10 cellular contexts compared by ENCODE assay signal in the genomic region with DNA sequence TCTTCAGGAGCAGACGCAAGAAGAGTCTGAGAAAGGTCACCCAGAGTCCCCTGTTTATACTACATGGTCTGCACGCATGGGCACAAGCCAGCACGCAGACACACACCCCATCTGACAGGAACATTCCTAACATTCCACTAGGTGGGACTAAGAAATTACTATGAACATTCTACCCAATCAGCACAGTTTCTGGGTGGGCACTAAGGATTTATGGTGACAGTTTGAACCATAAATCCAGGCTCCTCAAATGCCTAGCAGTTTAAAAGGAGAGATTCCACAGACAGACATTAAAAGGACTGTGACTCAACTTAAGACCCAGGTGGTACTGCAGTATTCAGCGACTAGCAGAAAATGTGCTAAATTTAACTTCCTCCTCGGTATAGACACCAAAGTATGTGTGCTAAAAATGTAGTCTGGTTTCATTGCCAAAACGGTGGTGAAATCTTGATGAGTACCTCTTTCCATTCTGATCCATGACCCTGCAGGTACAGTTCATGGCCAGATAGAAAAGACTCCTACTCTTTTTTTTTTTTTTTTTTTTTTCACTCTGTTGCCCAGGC. TPM values are rescaled to one million over a fixed set of nuclear protein-coding genes. Genes with fewer than 3 reads are reported as not detected.
DNase-seq lines count a peak whose midpoint lies in the region; ATAC-seq, FAIRE-seq and TF ChIP-seq lines count a peak whose summit lies in the region.
"Had no signal": no experiment of that assay in that cellular context is flagged by ENCODE, and none has a peak within 500 bp of the region (broad histone marks: within the 10 kb centered on the region; RNA-seq: fewer than 3 reads in every experiment).

No MANE protein-coding gene starts in this region.

- CTCF ChIA-PET in CD8-positive, alpha-beta memory T cell (lab: Charles Lee): no interaction called here

- no peak overlapping the region for H3K4me3 Mint-ChIP-seq in activated T-helper 17 cell treated with anti-CD3 and anti-CD28 coated beads, Interleukin-2, amount 50 U/mL, for 72 hours
- no peak overlapping the region for H3K4me3 Mint-ChIP-seq in CD8-positive, alpha-beta memory T cell

- H3K27me3 ChIP-seq in CD8-positive, alpha-beta memory T cell (ENCODE audit: insufficient read depth, low read length, poor library complexity, severe bottlenecking): no peaks in the 10 kb centered on the region

- TF ChIP-seq CTCF in kidney (IDR thresholded peaks at IDR 0.05; ENCODE audit: borderline replicate concordance, extremely low read depth, insufficient read depth) (no peak), GM13977 (IDR thresholded peaks at IDR 0.05; ENCODE audit: extremely low read depth, insufficient read depth, missing control alignments) (no peak)

- H3K27ac ChIP-seq in kidney (ENCODE audit: low read depth in 2 of 2, low read length in 2 of 2): peak overlapping the region; percentile 86 to 92
- no peak overlapping the region for H3K27ac ChIP-seq in CD8-positive, alpha-beta memory T cell (ENCODE audit: low read depth, low read length)

- no peak overlapping the region for H3K4me3 ChIP-seq in kidney (ENCODE audit: low read length in 2 of 2)
- H3K4me3 ChIP-seq in CD8-positive, alpha-beta memory T cell (ENCODE audit: low read length): no peak overlapping the region

- in situ Hi-C loops in GM13977 (cut with MboI; ENCODE audit: low pct_unique_long_range_greater_than_20kb, low sequenced_read_pairs, unreplicated experiment): no loop called here

- H3K27ac Mint-ChIP-seq in activated T-helper 17 cell treated with anti-CD3 and anti-CD28 coated beads, Interleukin-2, amount 50 U/mL, for 72 hours: no peak overlapping the region
- no peak overlapping the region for H3K27ac Mint-ChIP-seq in CD8-positive, alpha-beta memory T cell
- H3K27ac Mint-ChIP-seq: CD4-positive, CD25-positive, alpha-beta regulatory T cell had no signal

- H3K36me3 Mint-ChIP-seq in activated T-helper 17 cell treated with anti-CD3 and anti-CD28 coated beads, Interleukin-2, amount 50 U/mL, for 72 hours (ENCODE audit: low read depth): peaks cover 21% of the 10 kb centered on the region
- H3K36me3 Mint-ChIP-seq in CD8-positive, alpha-beta memory T cell: peaks cover 10 to 33% (median 17%) of the 10 kb centered on the region in 3 donors

- intact Hi-C loops in Right ventricle myocardium superior (cut with DNase I): no loop called here
- intact Hi-C loops in cardiac septum (cut with DNase I): no loop called here
- intact Hi-C loops in kidney (cut with DNase I): no loop called here

- H3K27me3 Mint-ChIP-seq in activated T-helper 17 cell treated with anti-CD3 and anti-CD28 coated beads, Interleukin-2, amount 50 U/mL, for 72 hours: no peaks in the 10 kb centered on the region
- no peaks in the 10 kb centered on the region for H3K27me3 Mint-ChIP-seq in CD8-positive, alpha-beta memory T cell
- H3K27me3 Mint-ChIP-seq: CD4-positive, CD25-positive, alpha-beta regulatory T cell had no signal

- no peaks in the 10 kb centered on the region for H3K9me3 ChIP-seq in kidney (ENCODE audit: control insufficient read depth in 1 of 2, low read length in 2 of 2)
- no peaks in the 10 kb centered on the region for H3K9me3 ChIP-seq in CD8-positive, alpha-beta memory T cell (ENCODE audit: low read length)

- POLR2A ChIA-PET in CD8-positive, alpha-beta memory T cell (lab: Charles Lee): no interaction called here

- no peak for DNase-seq in Right ventricle myocardium superior
- DNase-seq in cardiac septum (ENCODE audit: low spot score): no peak
- no peak for DNase-seq in kidney
- peak; percentile 91 for DNase-seq in urothelium cell line (ENCODE audit: low spot score)
- DNase-seq in GM13977 (ENCODE audit: low spot score): no peak
- DNase-seq in NCI-H2107 (lab: John Stamatoyannopoulos, UW): no peak
- no peak for DNase-seq in CD8-positive, alpha-beta memory T cell
- DNase-seq: CD4-positive, CD25-positive, alpha-beta regulatory T cell; NCI-H69 had no signal

- FAIRE-seq in kidney (lab: Jason Lieb, UNC) (no peak), urothelium cell line (lab: Jason Lieb, UNC) (peak; percentile 84)

- ATAC-seq in Right ventricle myocardium superior (ENCODE audit: poor library complexity): peak; percentile 61
- peak; percentile 28 for ATAC-seq in activated T-helper 17 cell treated with anti-CD3 and anti-CD28 coated beads, Interleukin-2, amount 50 U/mL, for 72 hours (replicated peaks)

- H3K4me1 Mint-ChIP-seq in activated T-helper 17 cell treated with anti-CD3 and anti-CD28 coated beads, Interleukin-2, amount 50 U/mL, for 72 hours: peaks cover 3% of the 10 kb centered on the region
- H3K4me1 Mint-ChIP-seq in CD8-positive, alpha-beta memory T cell: no peaks in the 10 kb centered on the region

- peak overlapping the region in 1 of 2 donors; percentile 22 for H3K9ac ChIP-seq in kidney (ENCODE audit: low read length in 2 of 2)

- peaks cover 13% of the 10 kb centered on the region in 2 donors for H3K4me1 ChIP-seq in kidney (ENCODE audit: control insufficient read depth in 1 of 2, insufficient read depth in 1 of 2, low read depth in 1 of 2, low read length in 2 of 2)
- no peaks in the 10 kb centered on the region for H3K4me1 ChIP-seq in CD8-positive, alpha-beta memory T cell (ENCODE audit: insufficient read depth, low read length)

- H3K9me3 Mint-ChIP-seq in activated T-helper 17 cell treated with anti-CD3 and anti-CD28 coated beads, Interleukin-2, amount 50 U/mL, for 72 hours: no peaks in the 10 kb centered on the region
- H3K9me3 Mint-ChIP-seq in CD8-positive, alpha-beta memory T cell: peaks cover 0 to 1% (median 0%) of the 10 kb centered on the region in 5 donors

- peaks cover 14 to 23% of the 10 kb centered on the region in 2 donors for H3K36me3 ChIP-seq in kidney (ENCODE audit: control insufficient read depth in 1 of 2, insufficient read depth in 2 of 2, low read length in 2 of 2)
- H3K36me3 ChIP-seq in CD8-positive, alpha-beta memory T cell (ENCODE audit: insufficient read depth, low read length): peaks cover 7% of the 10 kb centered on the region

RNA-seq across cellular contexts. Expression of a gene that starts 16.2 kb away (rescaled TPM):
- 19.7 TPM for total RNA-seq in Right ventricle myocardium superior
- total RNA-seq in cardiac septum: 18.6 TPM
- 10 to 100 TPM; 11.2 to 31.0 TPM for total RNA-seq in activated T-helper 17 cell treated with anti-CD3 and anti-CD28 coated beads, Interleukin-2, amount 50 U/mL, for 72 hours
- total RNA-seq in kidney: 34.1 TPM
- polyA plus RNA-seq in kidney (ENCODE audit: insufficient read depth, low read depth, low replicate concordance): 45.2 TPM
- total RNA-seq in CD8-positive, alpha-beta memory T cell: 10 to 100 TPM in 1 of 2 experiments, 1 to 10 TPM in 1; 8.4 to 11.4 TPM
- polyA plus RNA-seq in CD8-positive, alpha-beta memory T cell: 13.7 TPM

RNA-seq across cellular contexts. Expression of a gene that starts 25.3 kb away (rescaled TPM):
- total RNA-seq in Right ventricle myocardium superior (124 TPM), cardiac septum (134 TPM), kidney (205 TPM)
- 100 to 1,000 TPM; 218 to 229 TPM for total RNA-seq in activated T-helper 17 cell treated with anti-CD3 and anti-CD28 coated beads, Interleukin-2, amount 50 U/mL, for 72 hours
- 523 TPM for polyA plus RNA-seq in kidney (ENCODE audit: insufficient read depth, low read depth, low replicate concordance)
- total RNA-seq in CD8-positive, alpha-beta memory T cell: 100 to 1,000 TPM; 329 to 353 TPM
- 622 TPM for polyA plus RNA-seq in CD8-positive, alpha-beta memory T cell

RNA-seq across cellular contexts. Expression of a gene that starts 29.8 kb away (rescaled TPM):
- total RNA-seq in Right ventricle myocardium superior: not detected
- not detected for total RNA-seq in cardiac septum
- not detected for total RNA-seq in activated T-helper 17 cell treated with anti-CD3 and anti-CD28 coated beads, Interleukin-2, amount 50 U/mL, for 72 hours
- not detected for total RNA-seq in kidney
- not detected for polyA plus RNA-seq in kidney (ENCODE audit: insufficient read depth, low read depth, low replicate concordance)
- total RNA-seq in CD8-positive, alpha-beta memory T cell: not detected
- not detected for polyA plus RNA-seq in CD8-positive, alpha-beta memory T cell
- total RNA-seq: CD4-positive, CD25-positive, alpha-beta regulatory T cell had no signal
- polyA plus RNA-seq: CD4-positive, CD25-positive, alpha-beta regulatory T cell had no signal
